13 cellular contexts compared by ENCODE assay signal in genomic region chr1:101995984-101996731, GRCh38. TPM values are rescaled to one million over a fixed set of nuclear protein-coding genes. Genes with fewer than 3 reads are reported as not detected.
A peak's percentile ranks its signal among the peaks of the same experiment; 100 is the strongest.
DNase-seq lines count a peak whose midpoint lies in the region; ATAC-seq and TF ChIP-seq lines count a peak whose summit lies in the region.
"Had no signal": no experiment of that assay in that cellular context is flagged by ENCODE, and none has a peak within 500 bp of the region (broad histone marks: within the 10 kb centered on the region; RNA-seq: fewer than 3 reads in every experiment).

No MANE protein-coding gene starts in this region.

- no peak for TF ChIP-seq POLR2A in esophagus muscularis mucosa (IDR thresholded peaks at IDR 0.05; ENCODE audit: low read depth)

- H3K9me3 Mint-ChIP-seq in activated T-cell treated with anti-CD3 and anti-CD28 coated beads, Interleukin-2, amount 50 U/mL, for 24 hours, result no peaks in the 10 kb centered on the region

- peak overlapping the region; percentile 77 for H3K4me2 ChIP-seq in hepatocyte

- 12% methylated on average over 20 of the region's 20 CpGs for WGBS in hepatocyte (ENCODE audit: low lambda C conversion rate, missing lambda C conversion rate)
- WGBS in esophagus muscularis mucosa, result 9% methylated on average over 20 of the region's 20 CpGs

- no peaks in the 10 kb centered on the region for H3K4me1 Mint-ChIP-seq in activated T-cell treated with anti-CD3 and anti-CD28 coated beads, Interleukin-2, amount 50 U/mL, for 24 hours (ENCODE audit: low read depth)

- H3K27me3 Mint-ChIP-seq in activated T-cell treated with anti-CD3 and anti-CD28 coated beads, Interleukin-2, amount 50 U/mL, for 24 hours, result peaks cover 20% of the 10 kb centered on the region

- H3K36me3 Mint-ChIP-seq in activated T-cell treated with anti-CD3 and anti-CD28 coated beads, Interleukin-2, amount 50 U/mL, for 24 hours (ENCODE audit: low read depth), result no peaks in the 10 kb centered on the region

- H3K79me2 ChIP-seq in hepatocyte, result no peaks in the 10 kb centered on the region

- no peak overlapping the region for H3K4me3 Mint-ChIP-seq in activated T-cell treated with anti-CD3 and anti-CD28 coated beads, Interleukin-2, amount 50 U/mL, for 24 hours

- H3K9me2 ChIP-seq in hepatocyte (replicated peaks; ENCODE audit: insufficient read depth), result no peaks in the 10 kb centered on the region

- TF ChIP-seq EP300 in esophagus muscularis mucosa (IDR thresholded peaks at IDR 0.05), result no peak

- peak; percentile 5 to 45 for DNase-seq in NCI-H2081 (lab: John Stamatoyannopoulos, UW)
- DNase-seq in NCI-H2081 treated with DMSO at 0.1 percent for 48 hours (lab: John Stamatoyannopoulos, UW), result no peak
- DNase-seq in NCI-H82 treated with DMSO at 0.1 percent for 48 hours (lab: John Stamatoyannopoulos, UW; ENCODE audit: unreplicated experiment), result peak; percentile 39
- DNase-seq in hepatocyte (ENCODE audit: low spot score), result peak; percentile 3
- peak; percentile 43 for DNase-seq in superior temporal gyrus (ENCODE audit: extremely low spot score)
- DNase-seq in esophagus muscularis mucosa (ENCODE audit: extremely low spot score), result no peak
- DNase-seq in activated T-cell treated with anti-CD3 and anti-CD28 coated beads, Interleukin-2, amount 50 U/mL, for 24 hours, result no peak
- DNase-seq: activated CD4-positive, alpha-beta T cell treated with anti-CD3 and anti-CD28 coated beads for 4 hours; kidney glomerular epithelial cell; stimulated activated naive CD4-positive, alpha-beta T cell treated with Interleukin-2 at 50 U/mL for 16 hours had no signal

- H2AFZ ChIP-seq in hepatocyte, result no peak overlapping the region

- TF ChIP-seq CTCF in hepatocyte (IDR thresholded peaks at IDR 0.05; ENCODE audit: poor library complexity), result no peak
- no peak for TF ChIP-seq CTCF in esophagus muscularis mucosa (IDR thresholded peaks at IDR 0.05)

- no peak overlapping the region for H3K27ac ChIP-seq in hepatocyte
- H3K27ac ChIP-seq in esophagus muscularis mucosa (replicated peaks in 1 of 4), result no peak overlapping the region

- H3K27me3 ChIP-seq in hepatocyte, result peaks cover 15% of the 10 kb centered on the region
- peaks cover 0 to 27% (median 2%) of the 10 kb centered on the region in 4 donors for H3K27me3 ChIP-seq in esophagus muscularis mucosa

- H4K20me1 ChIP-seq in hepatocyte (ENCODE audit: insufficient read depth, poor library complexity, severe bottlenecking), result no peaks in the 10 kb centered on the region

- H3K36me3 ChIP-seq in hepatocyte (replicated peaks; ENCODE audit: insufficient read depth, low read depth), result no peaks in the 10 kb centered on the region
- H3K36me3 ChIP-seq in esophagus muscularis mucosa, result no peaks in the 10 kb centered on the region

- intact Hi-C loops in esophagus muscularis mucosa (cut with DNase I), result no loop called here

- no peak overlapping the region for H3K27ac Mint-ChIP-seq in activated T-cell treated with anti-CD3 and anti-CD28 coated beads, Interleukin-2, amount 50 U/mL, for 24 hours

- H3K4me3 ChIP-seq in hepatocyte, result peak overlapping the region; percentile 18
- no peak overlapping the region for H3K4me3 ChIP-seq in esophagus muscularis mucosa

- H3K4me1 ChIP-seq in hepatocyte (ENCODE audit: insufficient read depth) (no peaks in the 10 kb centered on the region), esophagus muscularis mucosa (no peaks in the 10 kb centered on the region)

- H3K9me3 ChIP-seq in hepatocyte (ENCODE audit: low read depth) (no peaks in the 10 kb centered on the region), esophagus muscularis mucosa (no peaks in the 10 kb centered on the region)

- ATAC-seq in HG02981 (IDR thresholded peaks at IDR 0.05; ENCODE audit: unreplicated experiment), result no peak

RNA-seq across cellular contexts. Expression of gene OLFM3, which starts 0.6 kb away (rescaled TPM):
- total RNA-seq in hepatocyte (6.2 TPM in 2 replicates), esophagus muscularis mucosa (1 to 10 TPM in 1 of 4 donors, under 1 TPM in 3; 0.23 to 1.2 (median 0.34) TPM)
- 1.5 and 2.7 TPM in 2 replicates for polyA plus RNA-seq in hepatocyte
- total RNA-seq: bronchial epithelial cell, HepG2 had no signal
- polyA plus RNA-seq: HepG2 had no signal

Comparison
In these comparisons a context has a peak if more than half of its experiments do, and no peak if none do; other contexts are left out.
1. DNase-seq: peak in NCI-H2081 (2 of 2), NCI-H82 treated with DMSO at 0.1 percent for 48 hours (single experiment), hepatocyte (single experiment) and superior temporal gyrus (single experiment); none in NCI-H2081 treated with DMSO at 0.1 percent for 48 hours (single experiment), esophagus muscularis mucosa (single experiment) and activated T-cell treated with anti-CD3 and anti-CD28 coated beads, Interleukin-2, amount 50 U/mL, for 24 hours (single experiment).